1 cellular context compared by ENCODE assay signal in the genomic region with DNA sequence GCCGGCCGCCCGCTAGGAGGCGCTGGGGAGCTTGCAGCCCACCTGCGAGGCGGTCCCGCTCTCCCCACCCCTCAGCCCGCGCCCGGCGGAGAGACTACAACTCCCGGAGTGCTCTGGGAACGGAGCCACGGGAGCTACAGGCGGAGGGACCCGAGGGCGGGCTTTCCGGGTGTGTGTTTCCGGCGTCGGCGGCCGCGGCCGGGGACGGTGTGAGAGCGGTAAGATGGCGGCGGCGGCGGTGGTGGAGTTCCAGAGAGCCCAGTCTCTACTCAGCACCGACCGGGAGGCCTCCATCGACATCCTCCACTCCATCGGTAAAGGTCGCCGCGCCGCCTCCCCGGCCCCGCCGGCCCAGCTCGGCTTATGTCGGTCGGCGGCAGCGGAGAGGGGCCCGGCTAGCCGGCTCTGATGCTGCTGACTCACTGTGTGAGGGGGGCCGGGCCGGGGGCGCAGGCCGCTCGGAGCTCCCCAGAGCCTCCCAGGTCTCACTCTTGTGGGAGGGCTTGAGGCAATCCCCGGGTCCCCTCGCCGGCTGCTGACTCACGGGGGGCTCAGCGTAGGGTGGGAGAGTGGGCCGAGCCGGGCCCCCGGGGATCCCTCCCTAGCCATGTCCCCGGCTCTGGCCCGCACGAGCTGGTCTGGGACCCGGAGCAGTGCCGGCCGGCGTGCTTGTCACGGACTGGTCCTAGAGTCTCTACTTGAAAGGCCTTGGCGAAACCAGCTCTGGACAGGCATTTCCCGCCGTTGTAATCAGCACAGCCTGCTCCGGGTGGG.
TF ChIP-seq lines count a peak whose summit lies in the region.

A gene (plus strand): TSS at position 210 of the 774 bp plus-strand sequence. CDS start 14 bp downstream, at position 224.

TF ChIP-seq in K562, 482 proteins besides CTCF, POLR2A, EP300 and RAD21 (continued from another document and continues in another):
- TF ChIP-seq, protein P1, sequence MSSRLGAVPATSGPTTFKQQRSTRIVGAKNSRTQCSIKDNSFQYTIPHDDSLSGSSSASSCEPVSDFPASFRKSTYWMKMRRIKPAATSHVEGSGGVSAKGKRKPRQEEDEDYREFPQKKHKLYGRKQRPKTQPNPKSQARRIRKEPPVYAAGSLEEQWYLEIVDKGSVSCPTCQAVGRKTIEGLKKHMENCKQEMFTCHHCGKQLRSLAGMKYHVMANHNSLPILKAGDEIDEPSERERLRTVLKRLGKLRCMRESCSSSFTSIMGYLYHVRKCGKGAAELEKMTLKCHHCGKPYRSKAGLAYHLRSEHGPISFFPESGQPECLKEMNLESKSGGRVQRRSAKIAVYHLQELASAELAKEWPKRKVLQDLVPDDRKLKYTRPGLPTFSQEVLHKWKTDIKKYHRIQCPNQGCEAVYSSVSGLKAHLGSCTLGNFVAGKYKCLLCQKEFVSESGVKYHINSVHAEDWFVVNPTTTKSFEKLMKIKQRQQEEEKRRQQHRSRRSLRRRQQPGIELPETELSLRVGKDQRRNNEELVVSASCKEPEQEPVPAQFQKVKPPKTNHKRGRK (tag; IDR thresholded peaks at IDR 0.05) = no peak
- TF ChIP-seq, protein P2, sequence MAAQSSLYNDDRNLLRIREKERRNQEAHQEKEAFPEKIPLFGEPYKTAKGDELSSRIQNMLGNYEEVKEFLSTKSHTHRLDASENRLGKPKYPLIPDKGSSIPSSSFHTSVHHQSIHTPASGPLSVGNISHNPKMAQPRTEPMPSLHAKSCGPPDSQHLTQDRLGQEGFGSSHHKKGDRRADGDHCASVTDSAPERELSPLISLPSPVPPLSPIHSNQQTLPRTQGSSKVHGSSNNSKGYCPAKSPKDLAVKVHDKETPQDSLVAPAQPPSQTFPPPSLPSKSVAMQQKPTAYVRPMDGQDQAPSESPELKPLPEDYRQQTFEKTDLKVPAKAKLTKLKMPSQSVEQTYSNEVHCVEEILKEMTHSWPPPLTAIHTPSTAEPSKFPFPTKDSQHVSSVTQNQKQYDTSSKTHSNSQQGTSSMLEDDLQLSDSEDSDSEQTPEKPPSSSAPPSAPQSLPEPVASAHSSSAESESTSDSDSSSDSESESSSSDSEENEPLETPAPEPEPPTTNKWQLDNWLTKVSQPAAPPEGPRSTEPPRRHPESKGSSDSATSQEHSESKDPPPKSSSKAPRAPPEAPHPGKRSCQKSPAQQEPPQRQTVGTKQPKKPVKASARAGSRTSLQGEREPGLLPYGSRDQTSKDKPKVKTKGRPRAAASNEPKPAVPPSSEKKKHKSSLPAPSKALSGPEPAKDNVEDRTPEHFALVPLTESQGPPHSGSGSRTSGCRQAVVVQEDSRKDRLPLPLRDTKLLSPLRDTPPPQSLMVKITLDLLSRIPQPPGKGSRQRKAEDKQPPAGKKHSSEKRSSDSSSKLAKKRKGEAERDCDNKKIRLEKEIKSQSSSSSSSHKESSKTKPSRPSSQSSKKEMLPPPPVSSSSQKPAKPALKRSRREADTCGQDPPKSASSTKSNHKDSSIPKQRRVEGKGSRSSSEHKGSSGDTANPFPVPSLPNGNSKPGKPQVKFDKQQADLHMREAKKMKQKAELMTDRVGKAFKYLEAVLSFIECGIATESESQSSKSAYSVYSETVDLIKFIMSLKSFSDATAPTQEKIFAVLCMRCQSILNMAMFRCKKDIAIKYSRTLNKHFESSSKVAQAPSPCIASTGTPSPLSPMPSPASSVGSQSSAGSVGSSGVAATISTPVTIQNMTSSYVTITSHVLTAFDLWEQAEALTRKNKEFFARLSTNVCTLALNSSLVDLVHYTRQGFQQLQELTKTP (IDR thresholded peaks at IDR 0.05; ENCODE audit: low read depth in 1 of 2, partially characterized antibody in 2 of 2) = peak in 1 of 2 experiments; percentile 90
- TF ChIP-seq GATAD2A (IDR thresholded peaks at IDR 0.05) (peak; percentile 27; the same call in 1 of the 2 replicates), ADNP (tag; IDR thresholded peaks at IDR 0.05) (no peak), FOXA3 (CRISPR knock-in tag; conservative IDR thresholded peaks at IDR 0.05 in 1 of 2, IDR thresholded peaks at IDR 0.05 in 1 of 2) (no peak), FOXJ3 (CRISPR knock-in tag; IDR thresholded peaks at IDR 0.05) (no peak), PHF8 (IDR thresholded peaks at IDR 0.05; ENCODE audit: borderline replicate concordance, low read length) (peak; percentile 86; the same call in 1 of the 2 replicates), TFAM (CRISPR knock-in tag; conservative IDR thresholded peaks at IDR 0.05) (no peak), ZNF232 (CRISPR knock-in tag; IDR thresholded peaks at IDR 0.05) (no peak), LCOR (CRISPR knock-in tag; IDR thresholded peaks at IDR 0.05) (0 out of 2 replicates have a peak, but pooled peaks have one; percentile 12), MBD2 (IDR thresholded peaks at IDR 0.05; ENCODE audit: borderline replicate concordance, low read depth) (peak; percentile 89), NCOA2 (IDR thresholded peaks at IDR 0.05; ENCODE audit: partially characterized antibody in 2 of 2) (no peak), YBX1 (IDR thresholded peaks at IDR 0.05) (no peak), NFE2 (IDR thresholded peaks at IDR 0.05; ENCODE audit: low read depth) (peak; percentile 90), HNRNPUL1 (IDR thresholded peaks at IDR 0.05; ENCODE audit: low read length) (no peak), CHD2 (IDR thresholded peaks at IDR 0.05; ENCODE audit: low read depth, low read length) (no peak), DDX20 (tag; IDR thresholded peaks at IDR 0.05; ENCODE audit: low read depth) (no peak), ZNF507 (tag; conservative IDR thresholded peaks at IDR 0.05) (no peak), MEF2D (tag; conservative IDR thresholded peaks at IDR 0.05; ENCODE audit: low read depth) (no peak), ZNF274 (IDR thresholded peaks at IDR 0.05; ENCODE audit: borderline replicate concordance, low read depth, low read length) (no peak), BRF1 (IDR thresholded peaks at IDR 0.05; ENCODE audit: borderline replicate concordance, extremely low read depth, insufficient read length) (no peak), ZBTB1 (CRISPR knock-in tag; IDR thresholded peaks at IDR 0.05; ENCODE audit: borderline replicate concordance, low read depth) (no peak), PCBP1 (IDR thresholded peaks at IDR 0.05; ENCODE audit: low read depth, low read length, poor library complexity, severe bottlenecking) (peak; percentile 63)
- TF ChIP-seq, protein P3, sequence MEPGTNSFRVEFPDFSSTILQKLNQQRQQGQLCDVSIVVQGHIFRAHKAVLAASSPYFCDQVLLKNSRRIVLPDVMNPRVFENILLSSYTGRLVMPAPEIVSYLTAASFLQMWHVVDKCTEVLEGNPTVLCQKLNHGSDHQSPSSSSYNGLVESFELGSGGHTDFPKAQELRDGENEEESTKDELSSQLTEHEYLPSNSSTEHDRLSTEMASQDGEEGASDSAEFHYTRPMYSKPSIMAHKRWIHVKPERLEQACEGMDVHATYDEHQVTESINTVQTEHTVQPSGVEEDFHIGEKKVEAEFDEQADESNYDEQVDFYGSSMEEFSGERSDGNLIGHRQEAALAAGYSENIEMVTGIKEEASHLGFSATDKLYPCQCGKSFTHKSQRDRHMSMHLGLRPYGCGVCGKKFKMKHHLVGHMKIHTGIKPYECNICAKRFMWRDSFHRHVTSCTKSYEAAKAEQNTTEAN (CRISPR knock-in tag; IDR thresholded peaks at IDR 0.05) = no peak
- TF ChIP-seq, protein P4, sequence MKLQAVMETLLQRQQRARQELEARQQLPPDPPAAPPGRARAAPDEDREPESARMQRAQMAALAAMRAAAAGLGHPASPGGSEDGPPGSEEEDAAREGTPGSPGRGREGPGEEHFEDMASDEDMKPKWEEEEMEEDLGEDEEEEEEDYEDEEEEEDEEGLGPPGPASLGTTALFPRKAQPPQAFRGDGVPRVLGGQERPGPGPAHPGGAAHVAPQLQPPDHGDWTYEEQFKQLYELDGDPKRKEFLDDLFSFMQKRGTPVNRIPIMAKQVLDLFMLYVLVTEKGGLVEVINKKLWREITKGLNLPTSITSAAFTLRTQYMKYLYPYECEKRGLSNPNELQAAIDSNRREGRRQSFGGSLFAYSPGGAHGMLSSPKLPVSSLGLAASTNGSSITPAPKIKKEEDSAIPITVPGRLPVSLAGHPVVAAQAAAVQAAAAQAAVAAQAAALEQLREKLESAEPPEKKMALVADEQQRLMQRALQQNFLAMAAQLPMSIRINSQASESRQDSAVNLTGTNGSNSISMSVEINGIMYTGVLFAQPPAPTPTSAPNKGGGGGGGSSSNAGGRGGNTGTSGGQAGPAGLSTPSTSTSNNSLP (IDR thresholded peaks at IDR 0.05; ENCODE audit: borderline replicate concordance, low read depth, low read length) = 0 out of 2 replicates have a peak, but pooled peaks have one; percentile 16
- TF ChIP-seq, protein P5, sequence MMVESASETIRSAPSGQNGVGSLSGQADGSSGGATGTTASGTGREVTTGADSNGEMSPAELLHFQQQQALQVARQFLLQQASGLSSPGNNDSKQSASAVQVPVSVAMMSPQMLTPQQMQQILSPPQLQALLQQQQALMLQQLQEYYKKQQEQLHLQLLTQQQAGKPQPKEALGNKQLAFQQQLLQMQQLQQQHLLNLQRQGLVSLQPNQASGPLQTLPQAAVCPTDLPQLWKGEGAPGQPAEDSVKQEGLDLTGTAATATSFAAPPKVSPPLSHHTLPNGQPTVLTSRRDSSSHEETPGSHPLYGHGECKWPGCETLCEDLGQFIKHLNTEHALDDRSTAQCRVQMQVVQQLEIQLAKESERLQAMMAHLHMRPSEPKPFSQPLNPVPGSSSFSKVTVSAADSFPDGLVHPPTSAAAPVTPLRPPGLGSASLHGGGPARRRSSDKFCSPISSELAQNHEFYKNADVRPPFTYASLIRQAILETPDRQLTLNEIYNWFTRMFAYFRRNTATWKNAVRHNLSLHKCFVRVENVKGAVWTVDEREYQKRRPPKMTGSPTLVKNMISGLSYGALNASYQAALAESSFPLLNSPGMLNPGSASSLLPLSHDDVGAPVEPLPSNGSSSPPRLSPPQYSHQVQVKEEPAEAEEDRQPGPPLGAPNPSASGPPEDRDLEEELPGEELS (CRISPR knock-in tag; IDR thresholded peaks at IDR 0.05; ENCODE audit: borderline replicate concordance) = no peak
- TF ChIP-seq, protein P6, sequence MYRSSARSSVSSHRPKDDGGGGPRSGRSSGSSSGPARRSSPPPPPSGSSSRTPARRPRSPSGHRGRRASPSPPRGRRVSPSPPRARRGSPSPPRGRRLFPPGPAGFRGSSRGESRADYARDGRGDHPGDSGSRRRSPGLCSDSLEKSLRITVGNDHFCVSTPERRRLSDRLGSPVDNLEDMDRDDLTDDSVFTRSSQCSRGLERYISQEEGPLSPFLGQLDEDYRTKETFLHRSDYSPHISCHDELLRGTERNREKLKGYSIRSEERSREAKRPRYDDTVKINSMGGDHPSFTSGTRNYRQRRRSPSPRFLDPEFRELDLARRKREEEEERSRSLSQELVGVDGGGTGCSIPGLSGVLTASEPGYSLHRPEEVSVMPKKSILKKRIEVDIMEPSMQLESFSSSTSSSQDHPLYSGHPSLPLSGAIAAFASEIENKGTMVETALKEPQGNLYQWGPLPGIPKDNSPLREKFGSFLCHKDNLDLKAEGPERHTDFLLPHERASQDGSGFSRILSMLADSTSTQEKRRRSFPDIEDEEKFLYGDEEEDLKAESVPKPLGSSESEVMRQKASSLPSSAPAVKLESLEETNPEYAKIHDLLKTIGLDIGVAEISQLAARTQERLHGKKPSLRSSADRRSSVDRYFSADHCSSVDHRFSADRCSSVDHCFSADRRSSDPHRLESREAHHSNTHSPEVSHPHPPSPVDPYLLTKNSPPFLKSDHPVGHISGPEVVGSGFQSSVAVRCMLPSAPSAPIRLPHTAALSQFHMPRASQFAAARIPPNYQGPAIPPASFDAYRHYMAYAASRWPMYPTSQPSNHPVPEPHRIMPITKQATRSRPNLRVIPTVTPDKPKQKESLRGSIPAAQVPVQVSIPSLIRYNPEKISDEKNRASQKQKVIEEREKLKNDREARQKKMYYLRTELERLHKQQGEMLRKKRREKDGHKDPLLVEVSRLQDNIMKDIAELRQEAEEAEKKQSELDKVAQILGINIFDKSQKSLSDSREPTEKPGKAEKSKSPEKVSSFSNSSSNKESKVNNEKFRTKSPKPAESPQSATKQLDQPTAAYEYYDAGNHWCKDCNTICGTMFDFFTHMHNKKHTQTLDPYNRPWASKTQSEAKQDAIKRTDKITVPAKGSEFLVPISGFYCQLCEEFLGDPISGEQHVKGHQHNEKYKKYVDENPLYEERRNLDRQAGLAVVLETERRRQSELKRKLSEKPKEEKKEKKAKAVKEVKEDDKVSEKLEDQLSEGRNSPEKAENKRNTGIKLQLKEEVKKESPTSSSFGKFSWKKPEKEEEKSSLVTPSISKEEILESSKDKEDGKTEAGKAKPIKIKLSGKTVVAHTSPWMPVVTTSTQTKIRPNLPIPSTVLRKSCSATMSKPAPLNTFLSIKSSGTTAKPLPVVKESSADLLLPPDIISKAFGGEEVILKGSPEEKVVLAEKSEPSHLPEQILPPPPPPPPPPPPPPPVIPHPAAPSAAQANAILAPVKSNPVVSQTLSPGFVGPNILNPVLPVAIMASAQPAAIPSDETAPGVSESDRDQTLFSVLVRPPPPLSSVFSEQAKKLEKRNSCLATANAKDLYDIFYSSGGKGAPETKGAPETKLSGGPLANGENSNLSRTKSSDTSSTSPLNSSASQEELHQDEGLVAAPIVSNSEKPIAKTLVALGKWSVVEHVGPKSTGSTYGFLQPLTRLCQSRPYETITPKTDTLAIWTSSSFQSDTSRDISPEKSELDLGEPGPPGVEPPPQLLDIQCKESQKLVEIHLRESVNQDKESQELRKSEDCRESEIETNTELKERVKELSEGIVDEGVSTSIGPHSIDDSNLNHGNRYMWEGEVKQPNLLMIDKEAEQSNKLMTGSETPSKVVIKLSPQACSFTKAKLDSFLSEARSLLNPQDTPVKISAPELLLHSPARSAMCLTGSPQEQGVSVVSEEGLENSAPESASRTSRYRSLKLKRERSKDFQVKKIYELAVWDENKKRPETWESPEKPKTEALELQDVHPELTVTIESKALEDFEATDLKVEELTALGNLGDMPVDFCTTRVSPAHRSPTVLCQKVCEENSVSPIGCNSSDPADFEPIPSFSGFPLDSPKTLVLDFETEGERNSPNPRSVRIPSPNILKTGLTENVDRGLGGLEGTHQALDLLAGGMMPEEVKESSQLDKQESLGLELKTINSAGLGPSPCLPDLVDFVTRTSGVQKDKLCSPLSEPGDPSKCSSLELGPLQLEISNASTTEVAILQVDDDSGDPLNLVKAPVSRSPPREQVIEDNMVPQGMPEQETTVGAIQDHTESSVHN (IDR thresholded peaks at IDR 0.05; ENCODE audit: borderline replicate concordance in 1 of 2, low read depth in 1 of 2) = no peak
- TF ChIP-seq, protein P7, sequence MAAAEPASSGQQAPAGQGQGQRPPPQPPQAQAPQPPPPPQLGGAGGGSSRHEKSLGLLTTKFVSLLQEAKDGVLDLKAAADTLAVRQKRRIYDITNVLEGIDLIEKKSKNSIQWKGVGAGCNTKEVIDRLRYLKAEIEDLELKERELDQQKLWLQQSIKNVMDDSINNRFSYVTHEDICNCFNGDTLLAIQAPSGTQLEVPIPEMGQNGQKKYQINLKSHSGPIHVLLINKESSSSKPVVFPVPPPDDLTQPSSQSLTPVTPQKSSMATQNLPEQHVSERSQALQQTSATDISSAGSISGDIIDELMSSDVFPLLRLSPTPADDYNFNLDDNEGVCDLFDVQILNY (CRISPR knock-in tag; IDR thresholded peaks at IDR 0.05) = no peak
- TF ChIP-seq, protein P8, sequence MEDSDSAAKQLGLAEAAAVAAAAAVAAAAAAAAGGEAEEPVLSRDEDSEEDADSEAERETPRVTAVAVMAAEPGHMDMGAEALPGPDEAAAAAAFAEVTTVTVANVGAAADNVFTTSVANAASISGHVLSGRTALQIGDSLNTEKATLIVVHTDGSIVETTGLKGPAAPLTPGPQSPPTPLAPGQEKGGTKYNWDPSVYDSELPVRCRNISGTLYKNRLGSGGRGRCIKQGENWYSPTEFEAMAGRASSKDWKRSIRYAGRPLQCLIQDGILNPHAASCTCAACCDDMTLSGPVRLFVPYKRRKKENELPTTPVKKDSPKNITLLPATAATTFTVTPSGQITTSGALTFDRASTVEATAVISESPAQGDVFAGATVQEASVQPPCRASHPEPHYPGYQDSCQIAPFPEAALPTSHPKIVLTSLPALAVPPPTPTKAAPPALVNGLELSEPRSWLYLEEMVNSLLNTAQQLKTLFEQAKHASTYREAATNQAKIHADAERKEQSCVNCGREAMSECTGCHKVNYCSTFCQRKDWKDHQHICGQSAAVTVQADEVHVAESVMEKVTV (CRISPR knock-in tag; IDR thresholded peaks at IDR 0.05) = no peak
